11 cellular contexts compared by ENCODE assay signal in the genomic region with DNA sequence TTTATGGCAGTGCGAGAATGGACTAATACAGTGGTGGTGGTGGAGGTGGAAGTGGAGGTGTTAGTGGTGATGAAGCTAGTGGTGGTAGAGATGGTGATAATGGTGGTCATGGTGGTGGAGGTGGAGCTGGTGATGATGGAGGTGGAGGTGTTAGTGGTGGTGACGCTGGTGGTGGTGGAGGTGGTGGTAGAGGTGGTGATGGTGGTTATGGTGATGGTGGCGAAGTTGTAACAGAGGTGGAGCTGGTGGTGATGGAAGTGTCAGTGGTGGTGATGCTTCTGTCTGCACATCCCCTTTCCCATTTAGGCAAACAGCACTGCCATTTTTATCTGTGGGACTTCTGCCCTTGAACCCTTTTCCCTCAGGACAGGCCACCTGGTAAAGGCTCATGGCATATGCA. TPM values are rescaled to one million over a fixed set of nuclear protein-coding genes. Genes with fewer than 3 reads are reported as not detected.
DNase-seq lines count a peak whose midpoint lies in the region; FAIRE-seq and TF ChIP-seq lines count a peak whose summit lies in the region.
"Had no signal": no experiment of that assay in that cellular context is flagged by ENCODE, and none has a peak within 500 bp of the region (broad histone marks: within the 10 kb centered on the region; RNA-seq: fewer than 3 reads in every experiment).

No MANE protein-coding gene starts in this region.

- no peak overlapping the region for H3K4me2 ChIP-seq in smooth muscle cell

- no peaks in the 10 kb centered on the region for H4K20me1 ChIP-seq in smooth muscle cell (ENCODE audit: low read depth)

- H3K4me1 Mint-ChIP-seq in progenitor cell of endocrine pancreas (ENCODE audit: low read depth) = no peaks in the 10 kb centered on the region

- H3K27me3 ChIP-seq in bronchial epithelial cell (ENCODE audit: control insufficient read depth, insufficient read depth, low read length) = no peaks in the 10 kb centered on the region
- H3K27me3 ChIP-seq in tibial artery = no peaks in the 10 kb centered on the region
- peaks cover 1% of the 10 kb centered on the region for H3K27me3 ChIP-seq in smooth muscle cell (ENCODE audit: low read depth)

- 56% methylated on average over 3 of the region's 3 CpGs for WGBS in smooth muscle cell (ENCODE audit: low lambda C conversion rate)

- no peaks in the 10 kb centered on the region for H3K36me3 Mint-ChIP-seq in progenitor cell of endocrine pancreas (ENCODE audit: insufficient read depth)

- peaks cover 4% of the 10 kb centered on the region for H3K9me3 Mint-ChIP-seq in progenitor cell of endocrine pancreas (ENCODE audit: low read depth)

- H3K27ac Mint-ChIP-seq in progenitor cell of endocrine pancreas = no peak overlapping the region

- H3K9me3 ChIP-seq in tibial artery (peaks cover 0 to 8% (median 0%) of the 10 kb centered on the region in 3 donors), smooth muscle cell (replicated peaks; ENCODE audit: low read depth) (no peaks in the 10 kb centered on the region)

- no peak overlapping the region for H2AFZ ChIP-seq in smooth muscle cell (ENCODE audit: low read depth)

- no peak for TF ChIP-seq CTCF in bronchial epithelial cell (IDR thresholded peaks at IDR 0.05; ENCODE audit: insufficient read depth, low read length, severe bottlenecking)
- TF ChIP-seq CTCF in tibial artery (IDR thresholded peaks at IDR 0.05) = no peak
- no peak for TF ChIP-seq CTCF in smooth muscle cell (IDR thresholded peaks at IDR 0.05; ENCODE audit: borderline replicate concordance, insufficient read depth, poor library complexity, severe bottlenecking)
- TF ChIP-seq CTCF in progenitor cell of endocrine pancreas (IDR thresholded peaks at IDR 0.05; ENCODE audit: unreplicated experiment) = no peak

- H3K4me3 ChIP-seq in bronchial epithelial cell (ENCODE audit: low read depth, low read length) = no peak overlapping the region
- no peak overlapping the region for H3K4me3 ChIP-seq in tibial artery
- H3K4me3 ChIP-seq in smooth muscle cell = no peak overlapping the region

- no peak overlapping the region for H3K9ac ChIP-seq in smooth muscle cell (ENCODE audit: low read depth)

- H3F3A ChIP-seq in smooth muscle cell (ENCODE audit: low read depth) = no peaks in the 10 kb centered on the region

- intact Hi-C loops in tibial artery (cut with DNase I; ENCODE audit: low total_unique reads) = no loop called here

- no peaks in the 10 kb centered on the region for H3K79me2 ChIP-seq in smooth muscle cell (ENCODE audit: low read depth)

- no peak overlapping the region for H3K4me3 Mint-ChIP-seq in progenitor cell of endocrine pancreas (ENCODE audit: low read depth)

- FAIRE-seq in bronchial epithelial cell (lab: Jason Lieb, UNC) = peak; percentile 100
- FAIRE-seq: RCC 7860 had no signal

- H3K36me3 ChIP-seq in bronchial epithelial cell (ENCODE audit: control insufficient read depth, insufficient read depth, low read length) (no peaks in the 10 kb centered on the region), tibial artery (no peaks in the 10 kb centered on the region), smooth muscle cell (ENCODE audit: low read depth) (no peaks in the 10 kb centered on the region)

- H3K27me3 Mint-ChIP-seq in progenitor cell of endocrine pancreas = peaks cover 12% of the 10 kb centered on the region

- peak; percentile 46 for DNase-seq in A172 (ENCODE audit: low spot score)
- DNase-seq in H4 (ENCODE audit: low spot score) = peak; percentile 86
- DNase-seq in bronchial epithelial cell (ENCODE audit: low read depth) = peak; percentile 53
- DNase-seq in islet precursor cell = peak; percentile 74
- DNase-seq in DMS153 treated with DMSO at 0.1 percent for 48 hours (lab: John Stamatoyannopoulos, UW; ENCODE audit: unreplicated experiment) = no peak
- no peak for DNase-seq in tibial artery
- DNase-seq in smooth muscle cell (lab: John Stamatoyannopoulos, UW; ENCODE audit: unreplicated experiment) = no peak
- DNase-seq in progenitor cell of endocrine pancreas (ENCODE audit: low spot score, unreplicated experiment) = no peak
- DNase-seq: NCI-H1105, occipital lobe had no signal

- no peak overlapping the region for H3K27ac ChIP-seq in tibial artery
- no peak overlapping the region for H3K27ac ChIP-seq in smooth muscle cell (ENCODE audit: low read depth)

- no peaks in the 10 kb centered on the region for H3K4me1 ChIP-seq in tibial artery
- no peaks in the 10 kb centered on the region for H3K4me1 ChIP-seq in smooth muscle cell (ENCODE audit: low read depth)

RNA-seq across cellular contexts. Expression of a gene that starts 7.4 kb away (rescaled TPM):
- total RNA-seq in A172 (2014; rRNA removed; shearing (Covaris generic)) = 2.2 and 4.4 TPM in 2 replicates
- 0.97 TPM in 2 replicates for total RNA-seq in H4 (2014; rRNA removed; shearing (Covaris generic))
- total RNA-seq in bronchial epithelial cell (1.1 and 2.8 TPM in 2 replicates), smooth muscle cell (0.09 TPM in 2 replicates), progenitor cell of endocrine pancreas (9.4 and 11.4 TPM in 2 replicates)
- 0.87 TPM in 1 of 2 replicates, not detected in the other for polyA plus RNA-seq in smooth muscle cell

Comparison
In these comparisons a context has a peak if more than half of its experiments do, and no peak if none do; other contexts are left out.
1. DNase-seq: peak in A172 (single experiment), H4 (single experiment), bronchial epithelial cell (single experiment) and islet precursor cell (single experiment); none in DMS153 treated with DMSO at 0.1 percent for 48 hours (single experiment), tibial artery (0 of 2), smooth muscle cell (single experiment) and progenitor cell of endocrine pancreas (single experiment).